In the genomic region with DNA sequence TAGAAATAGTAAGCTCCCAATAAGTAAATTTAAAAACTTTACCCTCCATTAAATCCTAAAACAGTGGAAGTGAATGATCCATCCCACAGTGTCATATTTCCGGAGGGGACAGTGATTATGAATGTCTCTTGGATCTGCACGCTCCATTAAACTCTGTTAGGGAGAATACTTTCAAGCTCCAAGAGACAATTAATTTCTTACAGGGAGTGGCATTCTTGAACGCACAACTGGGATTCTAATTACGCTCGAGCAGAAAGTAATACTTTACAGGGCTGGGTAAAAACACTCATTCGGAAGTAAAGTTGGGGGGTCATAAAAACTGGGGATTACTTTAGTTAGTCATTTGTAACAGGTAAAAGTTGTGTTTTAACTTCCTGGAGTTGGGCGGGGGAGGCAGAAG, we compare ENCODE assay signal across 21 cellular contexts.
"Had no signal": no experiment of that assay in that cellular context is flagged by ENCODE, and none has a peak within 500 bp of the region (broad histone marks: within the 10 kb centered on the region; RNA-seq: fewer than 3 reads in every experiment).

No MANE protein-coding gene starts in this region.

- H3K27ac Mint-ChIP-seq: activated B cell treated with CpG ODN at 0.5 μM for 24 hours; activated CD4-positive, alpha-beta memory T cell treated with anti-CD3 and anti-CD28 coated beads for 36 hours; activated naive CD4-positive, alpha-beta T cell treated with anti-CD3 and anti-CD28 coated beads for 36 hours; activated T-helper 17 cell treated with anti-CD3 and anti-CD28 coated beads, Interleukin-2, amount 50 U/mL, for 72 hours; endodermal cell; T-helper 2 cell treated with Interferon-gamma antibody and Interleukin-4, amounts not matched to agents 5 μg/mL and 100 μg/mL, for 36 hours had no signal

- H3K27me3 ChIP-seq: body of pancreas, thyroid gland had no signal

- DNase-seq: activated B cell treated with CpG ODN at 0.5 μM for 24 hours; activated CD4-positive, alpha-beta memory T cell treated with anti-CD3 and anti-CD28 coated beads for 36 hours; activated CD4-positive, alpha-beta T cell treated with anti-CD3 and anti-CD28 coated beads for 4 hours; activated naive CD4-positive, alpha-beta T cell treated with anti-CD3 and anti-CD28 coated beads for 36 hours; activated T-cell treated with anti-CD3 and anti-CD28 coated beads, Interleukin-2, amount 50 U/mL, for 1 hour; body of pancreas; endodermal cell; foreskin fibroblast; hippocampal formation; islet precursor cell; left ventricle myocardium superior; naive B cell; nucleus accumbens; posterior cingulate gyrus; stimulated activated CD4-positive, alpha-beta T cell treated with anti-CD3 and anti-CD28 coated beads, Interleukin-12 subunit alpha, Interleukin-12 subunit beta, amount 100 ng/mL, for 4 hours; stimulated activated CD4-positive, alpha-beta T cell treated with anti-CD3 and anti-CD28 coated beads, Interleukin-2, amount 100 ng/mL, for 24 hours; stimulated activated naive CD4-positive, alpha-beta T cell treated with Interleukin-2 at 50 U/mL for 16 hours; thyroid gland had no signal

- H3K4me1 Mint-ChIP-seq: activated B cell treated with CpG ODN at 0.5 μM for 24 hours; activated T-helper 17 cell treated with anti-CD3 and anti-CD28 coated beads, Interleukin-2, amount 50 U/mL, for 72 hours; endodermal cell; naive B cell had no signal

- H3K36me3 Mint-ChIP-seq: activated CD4-positive, alpha-beta memory T cell treated with anti-CD3 and anti-CD28 coated beads for 36 hours; naive B cell had no signal

- H3K4me3 ChIP-seq: body of pancreas, thyroid gland had no signal

- H3K4me3 Mint-ChIP-seq: activated B cell treated with CpG ODN at 0.5 μM for 24 hours; activated CD4-positive, alpha-beta memory T cell treated with anti-CD3 and anti-CD28 coated beads for 36 hours; activated naive CD4-positive, alpha-beta T cell treated with anti-CD3 and anti-CD28 coated beads for 36 hours; activated T-helper 17 cell treated with anti-CD3 and anti-CD28 coated beads, Interleukin-2, amount 50 U/mL, for 72 hours; endodermal cell; naive B cell; T-helper 2 cell treated with Interferon-gamma antibody and Interleukin-4, amounts not matched to agents 5 μg/mL and 100 μg/mL, for 36 hours had no signal

- H3K4me1 ChIP-seq: body of pancreas, thyroid gland had no signal

- H3K9me3 ChIP-seq: body of pancreas, thyroid gland had no signal

- H3K9me3 Mint-ChIP-seq: activated B cell treated with CpG ODN at 0.5 μM for 24 hours; activated CD4-positive, alpha-beta memory T cell treated with anti-CD3 and anti-CD28 coated beads for 36 hours; activated naive CD4-positive, alpha-beta T cell treated with anti-CD3 and anti-CD28 coated beads for 36 hours; activated T-helper 17 cell treated with anti-CD3 and anti-CD28 coated beads, Interleukin-2, amount 50 U/mL, for 72 hours; endodermal cell; naive B cell; T-helper 2 cell treated with Interferon-gamma antibody and Interleukin-4, amounts not matched to agents 5 μg/mL and 100 μg/mL, for 36 hours had no signal

- ATAC-seq: activated T-helper 17 cell treated with anti-CD3 and anti-CD28 coated beads, Interleukin-2, amount 50 U/mL, for 72 hours; body of pancreas; left ventricle myocardium superior had no signal

- H3K36me3 ChIP-seq: thyroid gland had no signal

- H3K27ac ChIP-seq: body of pancreas, epithelial cell of prostate, thyroid gland had no signal

- H3K27me3 Mint-ChIP-seq: activated B cell treated with CpG ODN at 0.5 μM for 24 hours; activated CD4-positive, alpha-beta memory T cell treated with anti-CD3 and anti-CD28 coated beads for 36 hours; activated T-helper 17 cell treated with anti-CD3 and anti-CD28 coated beads, Interleukin-2, amount 50 U/mL, for 72 hours; naive B cell had no signal
